Comparison of ENCODE assay signal across 8 cellular contexts in genomic region chr10:23438547-23439451, GRCh38. TPM values are rescaled to one million over a fixed set of nuclear protein-coding genes. Genes with fewer than 3 reads are reported as not detected.
DNase-seq lines count a peak whose midpoint lies in the region; ATAC-seq and TF ChIP-seq lines count a peak whose summit lies in the region.

Gene OTUD1 (plus strand): TSS chr10:23439075. CDS start chr10:23439458, 383 bp downstream.

- no peak for TF ChIP-seq EP300 in esophagus muscularis mucosa (IDR thresholded peaks at IDR 0.05)

- DNase-seq in DMS153 (lab: John Stamatoyannopoulos, UW) (peak; percentile 67), HuH-7 (ENCODE audit: low spot score) (peak; percentile 97), esophagus muscularis mucosa (ENCODE audit: extremely low spot score) (peak; percentile 98), myocyte (ENCODE audit: low read depth) (peak; percentile 94)
- peak; percentile 93 to 94 for DNase-seq in activated T-cell treated with anti-CD3 and anti-CD28 coated beads, Interleukin-2, amount 50 U/mL, for 48 hours
- peak; percentile 81 to 90 for DNase-seq in stimulated activated CD8-positive, alpha-beta memory T cell treated with anti-CD3 and anti-CD28 coated beads, Interleukin-7, amount 100 ng/mL, for 4 hours (ENCODE audit: low read depth in 2 of 2)

- peak; percentile 91 for ATAC-seq in GM21526 (IDR thresholded peaks at IDR 0.05; ENCODE audit: low FRiP score, unreplicated experiment)

- peak within 1 kb of the TSS; percentile 82 to 95 (median 92) for H3K4me3 ChIP-seq in esophagus muscularis mucosa

- peaks cover 24 to 44% (median 35%) of the 10 kb centered on the region in 4 donors for H3K4me1 ChIP-seq in esophagus muscularis mucosa

- peak; percentile 3 to 38 (median 28) for TF ChIP-seq CTCF in esophagus muscularis mucosa (IDR thresholded peaks at IDR 0.05)

- peaks cover 0 to 11% (median 0%) of the 10 kb centered on the region in 4 donors for H3K36me3 ChIP-seq in esophagus muscularis mucosa

- H3K9me3 ChIP-seq in esophagus muscularis mucosa = no peaks in the 10 kb centered on the region

- intact Hi-C loops in esophagus muscularis mucosa (cut with DNase I) = loop anchor here (10.0 kb wide), 1 partner anchor 344 kb away; the partner anchor contains the start of gene MSRB2

- H3K27ac ChIP-seq in esophagus muscularis mucosa (replicated peaks in 1 of 4) = peak within 1 kb of the TSS; percentile 96 to 97 (median 96)

- H3K27me3 ChIP-seq in esophagus muscularis mucosa = no peaks in the 10 kb centered on the region

- TF ChIP-seq POLR2A in esophagus muscularis mucosa (IDR thresholded peaks at IDR 0.05; ENCODE audit: low read depth) = peak; percentile 53

- WGBS in esophagus muscularis mucosa = 0% methylated on average over 3 of the region's 115 CpGs

TF ChIP-seq in PFSK-1, 5 proteins besides CTCF, POLR2A, EP300 and RAD21:
- TF ChIP-seq TAF1 (IDR thresholded peaks at IDR 0.05; ENCODE audit: borderline replicate concordance, insufficient read depth, low read length) (no peak), POLR2AphosphoS5 (IDR thresholded peaks at IDR 0.05; ENCODE audit: low read depth, low read length) (no peak), REST (IDR thresholded peaks at IDR 0.05; ENCODE audit: insufficient read depth in 1 of 2, low read depth in 2 of 2, low read length in 2 of 2) (no peak), SIN3A (IDR thresholded peaks at IDR 0.05; ENCODE audit: borderline replicate concordance, insufficient read depth, low read length) (no peak), FOXP2 (optimal IDR thresholded peaks at IDR 0.05; ENCODE audit: borderline replicate concordance, extremely low read depth, extremely low read length, insufficient read depth) (peak; percentile 99)
TF ChIP-seq in PFSK-1: peak in this region for 1.

RNA-seq across cellular contexts. Expression of gene OTUD1, which starts in this region (rescaled TPM):
- polyA plus RNA-seq in PFSK-1 (2012; ENCODE audit: insufficient read length, low read depth) = 1.6 TPM
- total RNA-seq in esophagus muscularis mucosa = 10 to 100 TPM in 3 of 4 donors, 1 to 10 TPM in 1; 9.3 to 19.1 (median 11.4) TPM
- 7.7 and 15.0 TPM in 2 replicates for total RNA-seq in myocyte
- 5.4 TPM for polyA plus RNA-seq in myocyte (2012)

Comparison
In these comparisons a context has a peak if more than half of its experiments do, and no peak if none do; other contexts are left out.
1. Peak in every context shown above with its lines: DNase-seq, ATAC-seq, H3K4me3 ChIP-seq and H3K27ac ChIP-seq.